8 cellular contexts compared by ENCODE assay signal in the genomic region with DNA sequence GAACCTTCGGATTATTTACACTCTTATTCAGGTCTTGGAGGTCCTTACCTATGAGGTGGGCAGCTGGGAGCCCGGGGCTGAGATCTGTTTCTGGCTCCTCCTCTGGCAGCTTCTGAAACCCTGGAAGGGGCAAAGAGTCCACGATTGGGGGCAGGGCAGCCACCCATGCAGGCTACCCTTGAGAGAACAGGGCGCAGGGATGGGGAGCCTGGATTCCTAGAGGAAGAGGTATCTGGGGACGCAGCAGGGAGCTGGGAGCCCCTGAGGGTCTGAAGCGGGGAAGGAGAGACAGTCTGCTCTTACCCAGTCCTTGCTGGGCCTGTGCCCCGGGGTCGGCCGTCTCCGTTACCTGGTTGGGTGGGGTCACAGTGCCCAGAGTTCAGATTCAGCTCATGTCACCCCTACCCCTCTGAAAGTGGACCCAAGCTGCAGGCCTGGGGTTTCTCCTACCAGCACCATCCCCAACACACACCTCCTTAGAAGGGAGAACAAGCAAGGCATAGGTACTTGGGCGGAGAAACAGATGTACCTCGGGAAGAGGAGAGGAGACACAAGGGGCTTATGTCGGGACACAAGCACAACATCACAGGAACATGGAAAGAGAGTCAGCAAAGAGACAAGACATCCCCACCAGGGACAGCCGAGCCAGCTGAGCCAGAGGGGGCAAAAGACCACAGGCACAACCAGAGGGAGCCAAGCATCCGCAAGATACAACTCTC. TPM values are rescaled to one million over a fixed set of nuclear protein-coding genes. Genes with fewer than 3 reads are reported as not detected.
A peak's percentile ranks its signal among the peaks of the same experiment; 100 is the strongest.
DNase-seq lines count a peak whose midpoint lies in the region; ATAC-seq, FAIRE-seq and TF ChIP-seq lines count a peak whose summit lies in the region.

No MANE protein-coding gene starts in this region.

- DNase-seq in Calu3 (peak; percentile 38), PC-9 (no peak), H1 (ENCODE audit: low read depth in 1 of 2, low spot score in 2 of 2) (no peak), GM13976 (ENCODE audit: low spot score) (no peak), DMS153 (lab: John Stamatoyannopoulos, UW) (no peak), HCEC 1CT (no peak)
- DNase-seq in naive thymus-derived CD8-positive, alpha-beta T cell, result peak in 2 of 10 donors; percentile 10 to 27

- no peak overlapping the region for H4K8ac ChIP-seq in H1 (ENCODE audit: extremely low read depth, insufficient read depth, low read length)

- H3K4me3 ChIP-seq in PC-9, result peak overlapping the region; percentile 71
- peak overlapping the region; percentile 54 to 89 (median 80) for H3K4me3 ChIP-seq in H1 (ENCODE audit: extremely low read depth in 1 of 4, insufficient read depth in 2 of 4, low read depth in 3 of 4, low read length in 4 of 4)

- H3K36me3 ChIP-seq in PC-9 (ENCODE audit: low read depth) (no peaks in the 10 kb centered on the region), H1 (ENCODE audit: control insufficient read depth in 2 of 4, insufficient read depth in 4 of 4, low read length in 3 of 4) (no peaks in the 10 kb centered on the region)

- H3K4me2 ChIP-seq in PC-9 (peak overlapping the region; percentile 91), H1 (ENCODE audit: insufficient read depth in 1 of 2, low read depth in 2 of 2, low read length in 2 of 2) (peak overlapping the region; percentile 62 to 84)

- H3K9me2 ChIP-seq in PC-9 (ENCODE audit: insufficient read depth), result no peaks in the 10 kb centered on the region

- WGBS in H1 (ENCODE audit: extremely low coverage in 1 of 2, insufficient coverage in 1 of 2, insufficient read length in 1 of 2, insufficient replicate concordance in 2 of 2, low coverage in 1 of 2, low lambda C conversion rate in 2 of 2, missing lambda C conversion rate in 1 of 2), 2 experiments, result 41% methylated on average over 15 of the region's 15 CpGs; no CpG with 5 or more reads in 1 of the 2 experiments

- intact Hi-C loops in Calu3 (cut with micrococcal nuclease; ENCODE audit: unreplicated experiment), result loop anchor here (1.0 kb wide), 1 partner anchor 17 kb away; no protein-coding TSS in a partner anchor
- intact Hi-C loops in PC-9 (cut with micrococcal nuclease; ENCODE audit: unreplicated experiment), result loop anchor here (1.0 kb wide), 1 partner anchor 21 kb away; no protein-coding TSS in a partner anchor

- no peak for FAIRE-seq in H1 (lab: Jason Lieb, UNC)

- no peak overlapping the region for H4K91ac ChIP-seq in H1 (replicated peaks; ENCODE audit: insufficient read length, low read length)

- H3K14ac ChIP-seq in H1 (ENCODE audit: insufficient read length), result no peak overlapping the region

- TF ChIP-seq POLR2A in H1 (IDR thresholded peaks at IDR 0.05; ENCODE audit: control extremely low read depth in 1 of 2, low read depth in 2 of 2, low read length in 2 of 2), result no peak

- CTCF ChIA-PET in Calu3 (lab: Charles Lee) (interaction anchor here (1.0 to 4.3 kb wide), 6 partner anchors 16 to 40 kb away, joined by 3 to 34 read pairs (median 6); partner anchors contain the start of genes DDX39B and NFKBIL1), PC-9 (lab: Charles Lee) (interaction anchor here (2.2 kb wide), 1 partner anchor 17 kb away, joined by 11 read pairs; no protein-coding TSS in a partner anchor), H1 (lab: Charles Lee; ENCODE audit: partially characterized antibody) (interaction anchor here (0.9 to 22.0 kb wide), 7 partner anchors 0 to 44 kb away, joined by 3 to 640 read pairs (median 42); partner anchors contain the start of genes ATP6V1G2, LST1, LTB and NCR3)

- no peaks in the 10 kb centered on the region for H3K79me1 ChIP-seq in H1 (ENCODE audit: low read depth, low read length)

- H3K4ac ChIP-seq in H1 (replicated peaks; ENCODE audit: insufficient read length, low read depth, low read length), result no peak overlapping the region

- peak overlapping the region; percentile 91 for H3K4me3 Mint-ChIP-seq in Calu3 (ENCODE audit: low read depth, unreplicated experiment)
- H3K4me3 Mint-ChIP-seq in naive thymus-derived CD8-positive, alpha-beta T cell, result peak overlapping the region; percentile 97 to 100 (median 99)

- H3K23ac ChIP-seq in H1 (ENCODE audit: insufficient read length), result no peak overlapping the region

- H2BK5ac ChIP-seq in H1 (ENCODE audit: low read depth, low read length), result peak overlapping the region; percentile 35; the same call in 1 of the 2 replicates

- H3K27me3 Mint-ChIP-seq in Calu3 (ENCODE audit: unreplicated experiment), result peaks cover 26% of the 10 kb centered on the region
- H3K27me3 Mint-ChIP-seq in naive thymus-derived CD8-positive, alpha-beta T cell, result no peaks in the 10 kb centered on the region

- H3K23me2 ChIP-seq in H1 (ENCODE audit: low read depth, low read length), result peaks cover 9% of the 10 kb centered on the region; the same call in 1 of the 2 replicates

- POLR2A ChIA-PET in PC-9 (lab: Charles Lee; ENCODE audit: unreplicated experiment) (interaction anchor here (1.2 kb wide), 1 partner anchor 28 kb away, joined by 4 read pairs; no protein-coding TSS in a partner anchor), H1 (lab: Charles Lee; ENCODE audit: partially characterized antibody) (interaction anchor here (0.8 to 12.2 kb wide), 14 partner anchors 11 to 83 kb away, joined by 3 to 110 read pairs (median 5); partner anchors contain the start of genes ATP6V1G2, DDX39B, GPANK1 and MCCD1)
- POLR2A ChIA-PET in naive thymus-derived CD8-positive, alpha-beta T cell (lab: Charles Lee), result interaction anchor here (0.9 to 38.0 kb wide), 18 partner anchors 4 to 1390 kb away, joined by 3 to 1584 read pairs (median 8); partner anchors contain the start of genes ATP6V1G2, BAG6, DDX39B and GPANK1

- H2BK12ac ChIP-seq in H1 (ENCODE audit: low read depth, low read length), result peak overlapping the region; percentile 75; the same call in 1 of the 2 replicates

- H3K4me1 ChIP-seq in PC-9 (replicated peaks; ENCODE audit: insufficient read depth) (0 out of 2 replicates have a peak, but pooled peaks cover 5% of the 10 kb centered on the region), H1 (replicated peaks in 1 of 4; ENCODE audit: control insufficient read depth in 3 of 4, insufficient read depth in 4 of 4, low read length in 3 of 4) (peaks cover 0 to 6% (median 6%) of the 10 kb centered on the region in 4 experiments; a peak in 6 of 7 replicates)

- peaks cover 5% of the 10 kb centered on the region; the same call in 1 of the 2 replicates for H3F3A ChIP-seq in PC-9 (ENCODE audit: insufficient read depth, low read depth)

- H2AFZ ChIP-seq in PC-9, result peak overlapping the region; percentile 99; the same call in 1 of the 2 replicates
- peak overlapping the region; percentile 79 for H2AFZ ChIP-seq in H1 (ENCODE audit: low read length)

- peak overlapping the region in 3 of 4 experiments; percentile 22 to 57 (median 51); a peak in 5 of 7 replicates for H3K9ac ChIP-seq in H1 (replicated peaks in 1 of 4; ENCODE audit: extremely low read depth in 1 of 4, low read depth in 3 of 4, low read length in 3 of 4)

- ATAC-seq in naive thymus-derived CD8-positive, alpha-beta T cell, result no peak
- no peak for ATAC-seq in HG02642 (IDR thresholded peaks at IDR 0.05; ENCODE audit: poor library complexity, unreplicated experiment)

- H2AK5ac ChIP-seq in H1 (ENCODE audit: low read depth, low read length), result no peak overlapping the region; the same call in 1 of the 2 replicates

- TF ChIP-seq CTCF in Calu3 (IDR thresholded peaks at IDR 0.05; ENCODE audit: unreplicated experiment), result no peak
- no peak for TF ChIP-seq CTCF in PC-9 (conservative IDR thresholded peaks at IDR 0.05)
- no peak for TF ChIP-seq CTCF in H1 (IDR thresholded peaks at IDR 0.05; ENCODE audit: control extremely low read depth in 1 of 3, insufficient read depth in 1 of 3, low read depth in 1 of 3, low read length in 3 of 3)
- TF ChIP-seq CTCF in GM13976 (IDR thresholded peaks at IDR 0.05; ENCODE audit: borderline replicate concordance, control extremely low read depth, extremely low read depth, insufficient read depth, missing control alignments), result no peak

- in situ Hi-C loops in GM13976 (cut with MboI; ENCODE audit: low sequenced_read_pairs, unreplicated experiment), result no loop called here

- no peak overlapping the region for H4K5ac ChIP-seq in H1 (ENCODE audit: insufficient read length, low read depth, low read length)

- 0 out of 2 replicates have a peak overlapping the region, but pooled peaks have one; percentile 3 for H2BK20ac ChIP-seq in H1 (ENCODE audit: low read length)

- H2BK120ac ChIP-seq in H1 (replicated peaks; ENCODE audit: low read depth, low read length), result no peak overlapping the region

- H3K9me3 ChIP-seq in PC-9 (ENCODE audit: insufficient read depth, low read depth), result no peaks in the 10 kb centered on the region
- no peaks in the 10 kb centered on the region for H3K9me3 ChIP-seq in H1 (ENCODE audit: insufficient read depth in 2 of 2, low read depth in 1 of 2, low read length in 1 of 2)

- peaks cover 26% of the 10 kb centered on the region for H3K4me1 Mint-ChIP-seq in Calu3 (ENCODE audit: low read depth, unreplicated experiment)
- H3K4me1 Mint-ChIP-seq in naive thymus-derived CD8-positive, alpha-beta T cell, result peaks cover 31 to 87% (median 73%) of the 10 kb centered on the region in 4 donors

- no peaks in the 10 kb centered on the region for H3K27me3 ChIP-seq in PC-9 (ENCODE audit: insufficient read depth, low read depth)
- H3K27me3 ChIP-seq in H1 (replicated peaks in 1 of 4; ENCODE audit: control insufficient read depth in 3 of 4, extremely low read depth in 1 of 4, insufficient read depth in 3 of 4, low read length in 3 of 4), result peaks cover 0 to 8% (median 7%) of the 10 kb centered on the region in 4 experiments; a peak in 5 of 7 replicates

- peak overlapping the region; percentile 43 for H3K27ac Mint-ChIP-seq in Calu3 (ENCODE audit: unreplicated experiment)
- peak overlapping the region; percentile 92 to 100 (median 98) for H3K27ac Mint-ChIP-seq in naive thymus-derived CD8-positive, alpha-beta T cell

- no peaks in the 10 kb centered on the region for H3K9me3 Mint-ChIP-seq in Calu3 (ENCODE audit: low read depth, unreplicated experiment)
- H3K9me3 Mint-ChIP-seq in naive thymus-derived CD8-positive, alpha-beta T cell, result no peaks in the 10 kb centered on the region

- H3K36me3 Mint-ChIP-seq in Calu3 (ENCODE audit: insufficient read depth, unreplicated experiment), result peaks cover 13% of the 10 kb centered on the region
- H3K36me3 Mint-ChIP-seq in naive thymus-derived CD8-positive, alpha-beta T cell, result peaks cover 7 to 12% (median 11%) of the 10 kb centered on the region in 3 donors

- H3K79me2 ChIP-seq in PC-9 (ENCODE audit: low read depth) (no peaks in the 10 kb centered on the region), H1 (ENCODE audit: control insufficient read depth in 1 of 2, insufficient read depth in 2 of 2, low read length in 2 of 2) (no peaks in the 10 kb centered on the region)

- H4K20me1 ChIP-seq in PC-9 (ENCODE audit: insufficient read depth) (no peaks in the 10 kb centered on the region), H1 (replicated peaks in 1 of 2; ENCODE audit: control insufficient read depth in 1 of 2, insufficient read depth in 2 of 2, low read length in 2 of 2) (no peaks in the 10 kb centered on the region)

- BruUV-seq in Calu3 (replicated peaks; lab: Mats Ljungman, UMichigan) (no TSS peak), PC-9 (replicated peaks; lab: Mats Ljungman, UMichigan) (no TSS peak)

- no peak overlapping the region for H3K27ac ChIP-seq in PC-9
- H3K27ac ChIP-seq in H1 (ENCODE audit: low read depth, low read length), result no peak overlapping the region

- peak overlapping the region; percentile 71 for H3K18ac ChIP-seq in H1 (ENCODE audit: extremely low read depth, low read length)

- TF ChIP-seq EP300 in H1 (IDR thresholded peaks at IDR 0.05; ENCODE audit: borderline replicate concordance in 1 of 2, low read depth in 2 of 2, low read length in 2 of 2), result no peak

- 0 out of 2 replicates have a peak overlapping the region, but pooled peaks have one; percentile 88 for H2BK15ac ChIP-seq in H1 (ENCODE audit: low read length)

- H3K56ac ChIP-seq in H1 (replicated peaks; ENCODE audit: insufficient read length, low read depth, low read length), result peak overlapping the region; percentile 32

- TF ChIP-seq RAD21 in H1 (IDR thresholded peaks at IDR 0.05 in 1 of 2, conservative IDR thresholded peaks at IDR 0.05 in 1 of 2; ENCODE audit: low read depth in 2 of 2, low read length in 2 of 2), result no peak

RNA-seq across cellular contexts. Expression of gene LTB, which starts 0.6 kb away (rescaled TPM):
- total RNA-seq in Calu3 (2022), result 0.44 and 1.4 TPM in 2 replicates
- 0.63 TPM in 1 of 2 replicates, not detected in the other for total RNA-seq in PC-9 (2021)
- total RNA-seq in H1 (2021; fragmentation: NEBNext Ultra II Directional; extraction: Animal tissue kit (Norgen Biotek cat#: 25700)), result 0.43 TPM in 1 of 2 replicates, not detected in the other
- polyA plus RNA-seq in H1 (2011; rRNA removed), result 0.47 and 0.77 TPM in 2 replicates
- 0.39 TPM for polyA plus RNA-seq in H1 (2011; cell fraction: cytosol; rRNA removed)
- 0.19 TPM for polyA plus RNA-seq in H1 (2011; cell fraction: nucleus; rRNA removed)
- polyA plus RNA-seq in H1 (2012, experiment 1 of 2), result 0.17 to 0.89 TPM (median 0.46 TPM) in 3 of 4 replicates, not detected in the other
- polyA plus RNA-seq in H1 (2012, experiment 2 of 2), result not detected
- polyA plus RNA-seq in H1 (2013, experiment 1 of 2), result 0.28 TPM
- 0.20 TPM for polyA plus RNA-seq in H1 (2013, experiment 2 of 2)
- not detected in 2 replicates for polyA minus RNA-seq in H1 (2011; rRNA and poly(A)+ RNA removed)
- not detected for polyA minus RNA-seq in H1 (2011; cell fraction: cytosol; rRNA and poly(A)+ RNA removed)
- polyA minus RNA-seq in H1 (2011; cell fraction: nucleus; rRNA and poly(A)+ RNA removed), result not detected
- total RNA-seq in naive thymus-derived CD8-positive, alpha-beta T cell, result 100 to 1,000 TPM; 450 to 469 TPM
- 1,000 to 10,000 TPM in 2 of 3 donors, 100 to 1,000 TPM in 1; 707 to 1,760 (median 1,173) TPM for polyA plus RNA-seq in naive thymus-derived CD8-positive, alpha-beta T cell

RNA-seq across cellular contexts. Expression of gene LST1, which starts 4.4 kb away (rescaled TPM):
- total RNA-seq in Calu3 (2022), result 0.94 TPM in 1 of 2 replicates, not detected in the other
- total RNA-seq in PC-9 (2021), result 1.6 TPM in 2 replicates
- total RNA-seq in H1 (2021; fragmentation: NEBNext Ultra II Directional; extraction: Animal tissue kit (Norgen Biotek cat#: 25700)), result not detected in 2 replicates
- 0.25 TPM in 1 of 2 replicates, not detected in the other for polyA plus RNA-seq in H1 (2011; rRNA removed)
- polyA plus RNA-seq in H1 (2011; cell fraction: cytosol; rRNA removed), result 0.40 TPM
- polyA plus RNA-seq in H1 (2011; cell fraction: nucleus; rRNA removed), result 0.24 TPM
- 0.20 to 0.48 TPM (median 0.37 TPM) in 3 of 4 replicates, not detected in the other for polyA plus RNA-seq in H1 (2012, experiment 1 of 2)
- not detected for polyA plus RNA-seq in H1 (2012, experiment 2 of 2)
- polyA plus RNA-seq in H1 (2013, experiment 1 of 2), result 0.26 TPM
- 0.20 TPM for polyA plus RNA-seq in H1 (2013, experiment 2 of 2)
- 0.83 TPM in 1 of 2 replicates, not detected in the other for polyA minus RNA-seq in H1 (2011; rRNA and poly(A)+ RNA removed)
- polyA minus RNA-seq in H1 (2011; cell fraction: cytosol; rRNA and poly(A)+ RNA removed), result not detected
- polyA minus RNA-seq in H1 (2011; cell fraction: nucleus; rRNA and poly(A)+ RNA removed), result not detected
- 10 to 100 TPM; 13.7 to 19.1 TPM for total RNA-seq in naive thymus-derived CD8-positive, alpha-beta T cell
- polyA plus RNA-seq in naive thymus-derived CD8-positive, alpha-beta T cell, result 10 to 100 TPM; 13.4 to 18.0 (median 15.0) TPM

RNA-seq across cellular contexts. Expression of gene TNF, which starts 6.3 kb away (rescaled TPM):
- total RNA-seq in Calu3 (2022), result 0.22 and 0.68 TPM in 2 replicates
- total RNA-seq in PC-9 (2021), result not detected in 2 replicates
- not detected in 2 replicates for total RNA-seq in H1 (2021; fragmentation: NEBNext Ultra II Directional; extraction: Animal tissue kit (Norgen Biotek cat#: 25700))
- not detected in 2 replicates for polyA plus RNA-seq in H1 (2011; rRNA removed)
- not detected for polyA plus RNA-seq in H1 (2011; cell fraction: cytosol; rRNA removed)
- polyA plus RNA-seq in H1 (2011; cell fraction: nucleus; rRNA removed), result not detected
- polyA plus RNA-seq in H1 (2012, experiment 1 of 2), result not detected in 4 replicates
- not detected for polyA plus RNA-seq in H1 (2012, experiment 2 of 2)
- polyA plus RNA-seq in H1 (2013, experiment 1 of 2), result 0.02 TPM
- not detected for polyA plus RNA-seq in H1 (2013, experiment 2 of 2)
- not detected in 2 replicates for polyA minus RNA-seq in H1 (2011; rRNA and poly(A)+ RNA removed)
- polyA minus RNA-seq in H1 (2011; cell fraction: cytosol; rRNA and poly(A)+ RNA removed), result not detected
- not detected for polyA minus RNA-seq in H1 (2011; cell fraction: nucleus; rRNA and poly(A)+ RNA removed)
- 1 to 10 TPM; 2.1 to 2.3 TPM for total RNA-seq in naive thymus-derived CD8-positive, alpha-beta T cell
- under 1 TPM; 0.11 to 0.53 (median 0.37) TPM for polyA plus RNA-seq in naive thymus-derived CD8-positive, alpha-beta T cell

RNA-seq across cellular contexts. Expression of gene LTA, which starts 9.6 kb away (rescaled TPM):
- total RNA-seq in Calu3 (2022), result not detected in 2 replicates
- total RNA-seq in PC-9 (2021), result not detected in 2 replicates
- total RNA-seq in H1 (2021; fragmentation: NEBNext Ultra II Directional; extraction: Animal tissue kit (Norgen Biotek cat#: 25700)), result not detected in 2 replicates
- polyA plus RNA-seq in H1 (2011; rRNA removed), result not detected in 2 replicates
- 0.05 TPM for polyA plus RNA-seq in H1 (2011; cell fraction: cytosol; rRNA removed)
- polyA plus RNA-seq in H1 (2011; cell fraction: nucleus; rRNA removed), result 0.21 TPM
- polyA plus RNA-seq in H1 (2012, experiment 1 of 2), result not detected in 4 replicates
- polyA plus RNA-seq in H1 (2012, experiment 2 of 2), result not detected
- 0.08 TPM for polyA plus RNA-seq in H1 (2013, experiment 1 of 2)
- not detected for polyA plus RNA-seq in H1 (2013, experiment 2 of 2)
- not detected in 2 replicates for polyA minus RNA-seq in H1 (2011; rRNA and poly(A)+ RNA removed)
- not detected for polyA minus RNA-seq in H1 (2011; cell fraction: cytosol; rRNA and poly(A)+ RNA removed)
- polyA minus RNA-seq in H1 (2011; cell fraction: nucleus; rRNA and poly(A)+ RNA removed), result not detected
- total RNA-seq in naive thymus-derived CD8-positive, alpha-beta T cell, result 10 to 100 TPM; 14.3 to 16.2 TPM
- polyA plus RNA-seq in naive thymus-derived CD8-positive, alpha-beta T cell, result 10 to 100 TPM; 11.0 to 40.1 (median 29.9) TPM

RNA-seq across cellular contexts. Expression of gene NCR3, which starts 11.1 kb away (rescaled TPM):
- not detected in 2 replicates for total RNA-seq in Calu3 (2022)
- total RNA-seq in PC-9 (2021), result not detected in 2 replicates
- not detected in 2 replicates for total RNA-seq in H1 (2021; fragmentation: NEBNext Ultra II Directional; extraction: Animal tissue kit (Norgen Biotek cat#: 25700))
- 0.67 and 0.72 TPM in 2 replicates for polyA plus RNA-seq in H1 (2011; rRNA removed)
- polyA plus RNA-seq in H1 (2011; cell fraction: cytosol; rRNA removed), result 0.61 TPM
- 1.2 TPM for polyA plus RNA-seq in H1 (2011; cell fraction: nucleus; rRNA removed)
- polyA plus RNA-seq in H1 (2012, experiment 1 of 2), result 0.38 TPM in 1 of 4 replicates, not detected in the others
- polyA plus RNA-seq in H1 (2012, experiment 2 of 2), result not detected
- polyA plus RNA-seq in H1 (2013, experiment 1 of 2), result 0.14 TPM
- 0.07 TPM for polyA plus RNA-seq in H1 (2013, experiment 2 of 2)
- polyA minus RNA-seq in H1 (2011; rRNA and poly(A)+ RNA removed), result 0.82 TPM in 1 of 2 replicates, not detected in the other
- not detected for polyA minus RNA-seq in H1 (2011; cell fraction: cytosol; rRNA and poly(A)+ RNA removed)
- not detected for polyA minus RNA-seq in H1 (2011; cell fraction: nucleus; rRNA and poly(A)+ RNA removed)
- total RNA-seq in naive thymus-derived CD8-positive, alpha-beta T cell, result 1 to 10 TPM; 8.5 to 8.8 TPM
- 10 to 100 TPM; 54.3 to 86.3 (median 76.0) TPM for polyA plus RNA-seq in naive thymus-derived CD8-positive, alpha-beta T cell

Comparison
In these comparisons a context has a peak if more than half of its experiments do, and no peak if none do; other contexts are left out.
1. RNA of gene LTB, which starts 0.6 kb away (total RNA-seq): 450 to 469 TPM in naive thymus-derived CD8-positive, alpha-beta T cell; 0.44 to 1.4 TPM in Calu3, 0.43 TPM in H1 and 0.63 TPM in PC-9; every median in the first group is over 100 times any median in the second.